In genomic region chr18:3321133-3321812, GRCh38 we compare ENCODE assay signal across 9 cellular contexts. TPM values are rescaled to one million over a fixed set of nuclear protein-coding genes. Genes with fewer than 3 reads are reported as not detected.
DNase-seq lines count a peak whose midpoint lies in the region; ATAC-seq and TF ChIP-seq lines count a peak whose summit lies in the region.
"Had no signal": no experiment of that assay in that cellular context is flagged by ENCODE, and none has a peak within 500 bp of the region (broad histone marks: within the 10 kb centered on the region; RNA-seq: fewer than 3 reads in every experiment).

No MANE protein-coding gene starts in this region.

- H3K79me2 ChIP-seq in OCI-LY7 (ENCODE audit: insufficient read depth, low read depth, low read length) (no peaks in the 10 kb centered on the region), smooth muscle cell (ENCODE audit: low read depth) (no peaks in the 10 kb centered on the region)

- no peak for TF ChIP-seq CTCF in OCI-LY7 (conservative IDR thresholded peaks at IDR 0.05; ENCODE audit: low read length)
- TF ChIP-seq CTCF in epithelial cell of proximal tubule (conservative IDR thresholded peaks at IDR 0.05; ENCODE audit: low read depth, low read length), result no peak
- no peak for TF ChIP-seq CTCF in smooth muscle cell (IDR thresholded peaks at IDR 0.05; ENCODE audit: borderline replicate concordance, insufficient read depth, poor library complexity, severe bottlenecking)
- TF ChIP-seq CTCF in heart right ventricle (IDR thresholded peaks at IDR 0.05), result no peak

- H3K36me3 ChIP-seq in OCI-LY7 (ENCODE audit: insufficient read depth, low read length) (no peaks in the 10 kb centered on the region), smooth muscle cell (ENCODE audit: low read depth) (no peaks in the 10 kb centered on the region), heart right ventricle (no peaks in the 10 kb centered on the region)

- H3K9me3 ChIP-seq in OCI-LY7 (ENCODE audit: low read length) (no peaks in the 10 kb centered on the region; the same call in 1 of the 2 replicates), smooth muscle cell (replicated peaks; ENCODE audit: low read depth) (no peaks in the 10 kb centered on the region), heart right ventricle (peaks cover 0 to 7% (median 0%) of the 10 kb centered on the region in 11 donors)

- H3K27ac ChIP-seq in OCI-LY7 (ENCODE audit: low read depth, low read length, poor library complexity, severe bottlenecking), result peak overlapping the region; percentile 44
- peak overlapping the region; percentile 24 for H3K27ac ChIP-seq in smooth muscle cell (ENCODE audit: low read depth)
- H3K27ac ChIP-seq in heart right ventricle, result no peak overlapping the region

- H3K27me3 Mint-ChIP-seq in activated CD4-positive, alpha-beta memory T cell treated with anti-CD3 and anti-CD28 coated beads for 36 hours, result peaks cover 7% of the 10 kb centered on the region
- peaks cover 9% of the 10 kb centered on the region for H3K27me3 Mint-ChIP-seq in activated CD4-positive, alpha-beta memory T cell treated with anti-CD3 and anti-CD28 coated beads, Interleukin-2, amount 10 ng/mL, durations not matched to agents 7 days and 5 days

- H3K4me3 ChIP-seq in OCI-LY7 (ENCODE audit: low read depth, low read length, poor library complexity, severe bottlenecking) (no peak overlapping the region), epithelial cell of proximal tubule (ENCODE audit: low read depth, low read length) (no peak overlapping the region), smooth muscle cell (no peak overlapping the region), heart right ventricle (no peak overlapping the region)

- H3F3A ChIP-seq in smooth muscle cell (ENCODE audit: low read depth), result no peaks in the 10 kb centered on the region

- H3K4me1 ChIP-seq in OCI-LY7 (ENCODE audit: insufficient read depth, low read length, poor library complexity, severe bottlenecking) (peaks cover 42% of the 10 kb centered on the region), smooth muscle cell (ENCODE audit: low read depth) (no peaks in the 10 kb centered on the region), heart right ventricle (peaks cover 0 to 21% (median 0%) of the 10 kb centered on the region in 9 donors)

- peaks cover 32% of the 10 kb centered on the region for H3K4me1 Mint-ChIP-seq in activated CD4-positive, alpha-beta memory T cell treated with anti-CD3 and anti-CD28 coated beads for 36 hours (ENCODE audit: low read depth)
- H3K4me1 Mint-ChIP-seq in activated CD4-positive, alpha-beta memory T cell treated with anti-CD3 and anti-CD28 coated beads, Interleukin-2, amount 10 ng/mL, durations not matched to agents 7 days and 5 days, result peaks cover 25% of the 10 kb centered on the region
- H3K4me1 Mint-ChIP-seq: central memory CD8-positive, alpha-beta T cell had no signal

- H3K27ac Mint-ChIP-seq in activated CD4-positive, alpha-beta memory T cell treated with anti-CD3 and anti-CD28 coated beads for 36 hours, result no peak overlapping the region
- H3K27ac Mint-ChIP-seq in activated CD4-positive, alpha-beta memory T cell treated with anti-CD3 and anti-CD28 coated beads, Interleukin-2, amount 10 ng/mL, durations not matched to agents 7 days and 5 days, result no peak overlapping the region

- H2AFZ ChIP-seq in OCI-LY7 (ENCODE audit: low read length) (peak overlapping the region; percentile 97), smooth muscle cell (ENCODE audit: low read depth) (no peak overlapping the region)

- ATAC-seq in heart right ventricle, result no peak
- no peak for ATAC-seq in HG03571 (IDR thresholded peaks at IDR 0.05; ENCODE audit: unreplicated experiment)

- intact Hi-C loops in activated CD4-positive, alpha-beta memory T cell treated with anti-CD3 and anti-CD28 coated beads for 36 hours (cut with micrococcal nuclease), result loop anchor here (5.0 kb wide), 1 partner anchor 39 kb away; no protein-coding TSS in a partner anchor
- intact Hi-C loops in OCI-LY7 (cut with micrococcal nuclease; ENCODE audit: unreplicated experiment), result no loop called here
- intact Hi-C loops in heart right ventricle (cut with DNase I), result loop anchor here in 1 of 10 donors (10.0 kb wide), 1 partner anchor 114 kb away; no protein-coding TSS in a partner anchor

- POLR2A ChIA-PET in activated CD4-positive, alpha-beta memory T cell treated with anti-CD3 and anti-CD28 coated beads for 36 hours (lab: Charles Lee), result no interaction called here
- POLR2A ChIA-PET in activated CD4-positive, alpha-beta memory T cell treated with anti-CD3 and anti-CD28 coated beads, Interleukin-2, amount 10 ng/mL, durations not matched to agents 7 days and 5 days (lab: Charles Lee), result no interaction called here
- POLR2A ChIA-PET in OCI-LY7 (lab: Charles Lee), result interaction anchor here (0.6 kb wide), 1 partner anchor 145 kb away, joined by 4 read pairs; no protein-coding TSS in a partner anchor

- H4K20me1 ChIP-seq in OCI-LY7 (ENCODE audit: insufficient read depth, low read length) (no peaks in the 10 kb centered on the region), smooth muscle cell (ENCODE audit: low read depth) (no peaks in the 10 kb centered on the region)

- H3K9ac ChIP-seq in smooth muscle cell (ENCODE audit: low read depth), result no peak overlapping the region

- H3K4me2 ChIP-seq in OCI-LY7 (ENCODE audit: low read length) (peak overlapping the region; percentile 57), smooth muscle cell (peak overlapping the region; percentile 20)

- no peaks in the 10 kb centered on the region for H3K27me3 ChIP-seq in smooth muscle cell (ENCODE audit: low read depth)
- H3K27me3 ChIP-seq in heart right ventricle, result peaks cover 0 to 5% (median 0%) of the 10 kb centered on the region in 7 donors

- no peaks in the 10 kb centered on the region for H3K36me3 Mint-ChIP-seq in activated CD4-positive, alpha-beta memory T cell treated with anti-CD3 and anti-CD28 coated beads for 36 hours
- H3K36me3 Mint-ChIP-seq in activated CD4-positive, alpha-beta memory T cell treated with anti-CD3 and anti-CD28 coated beads, Interleukin-2, amount 10 ng/mL, durations not matched to agents 7 days and 5 days (ENCODE audit: low read depth), result no peaks in the 10 kb centered on the region

- DNase-seq in activated CD4-positive, alpha-beta memory T cell treated with anti-CD3 and anti-CD28 coated beads for 36 hours, result peak; percentile 56
- DNase-seq in activated CD4-positive, alpha-beta memory T cell treated with anti-CD3 and anti-CD28 coated beads, Interleukin-2, amount 10 ng/mL, durations not matched to agents 7 days and 5 days, result no peak
- DNase-seq in OCI-LY7 (ENCODE audit: low spot score), result peak; percentile 48
- DNase-seq in epithelial cell of proximal tubule (ENCODE audit: low read depth), result peak; percentile 63
- no peak for DNase-seq in smooth muscle cell (lab: John Stamatoyannopoulos, UW; ENCODE audit: unreplicated experiment)
- DNase-seq in heart right ventricle, result no peak
- DNase-seq in GOT3 (lab: John Stamatoyannopoulos, UW), result no peak

- CTCF ChIA-PET in activated CD4-positive, alpha-beta memory T cell treated with anti-CD3 and anti-CD28 coated beads for 36 hours (lab: Charles Lee), result interaction anchor here (0.7 to 2.2 kb wide), 6 partner anchors 127 to 345 kb away, joined by 3 to 6 read pairs (median 4); no protein-coding TSS in a partner anchor
- CTCF ChIA-PET in activated CD4-positive, alpha-beta memory T cell treated with anti-CD3 and anti-CD28 coated beads, Interleukin-2, amount 10 ng/mL, durations not matched to agents 7 days and 5 days (lab: Charles Lee), result no interaction called here
- CTCF ChIA-PET in OCI-LY7 (lab: Charles Lee; ENCODE audit: unreplicated experiment), result no interaction called here

- H3K4me3 Mint-ChIP-seq in activated CD4-positive, alpha-beta memory T cell treated with anti-CD3 and anti-CD28 coated beads for 36 hours, result no peak overlapping the region
- H3K4me3 Mint-ChIP-seq in activated CD4-positive, alpha-beta memory T cell treated with anti-CD3 and anti-CD28 coated beads, Interleukin-2, amount 10 ng/mL, durations not matched to agents 7 days and 5 days, result no peak overlapping the region
- H3K4me3 Mint-ChIP-seq: central memory CD8-positive, alpha-beta T cell had no signal

- no TSS peak for BruUV-seq in OCI-LY7 (replicated peaks; lab: Mats Ljungman, UMichigan)

- H3K9me2 ChIP-seq in OCI-LY7 (ENCODE audit: insufficient read depth, low read length), result no peaks in the 10 kb centered on the region

- WGBS in smooth muscle cell (ENCODE audit: low lambda C conversion rate), result 95% methylated on average over 3 of the region's 3 CpGs
- WGBS in heart right ventricle, 2 donors, result 87 to 94% methylated on average over 3 of the region's 3 CpGs

- no peaks in the 10 kb centered on the region for H3K9me3 Mint-ChIP-seq in activated CD4-positive, alpha-beta memory T cell treated with anti-CD3 and anti-CD28 coated beads for 36 hours
- H3K9me3 Mint-ChIP-seq in activated CD4-positive, alpha-beta memory T cell treated with anti-CD3 and anti-CD28 coated beads, Interleukin-2, amount 10 ng/mL, durations not matched to agents 7 days and 5 days, result no peaks in the 10 kb centered on the region
- H3K9me3 Mint-ChIP-seq: central memory CD8-positive, alpha-beta T cell had no signal

RNA-seq across cellular contexts. Expression of gene MYL12B, which starts 59.3 kb away (rescaled TPM):
- 100 to 1,000 TPM; 335 to 339 TPM for total RNA-seq in activated CD4-positive, alpha-beta memory T cell treated with anti-CD3 and anti-CD28 coated beads for 36 hours
- total RNA-seq in activated CD4-positive, alpha-beta memory T cell treated with anti-CD3 and anti-CD28 coated beads, Interleukin-2, amount 10 ng/mL, durations not matched to agents 7 days and 5 days, result 100 to 1,000 TPM; 371 to 378 TPM
- total RNA-seq in OCI-LY7 (2014; rRNA removed; shearing (Covaris generic)), result 240 and 260 TPM in 2 replicates
- 222 and 230 TPM in 2 replicates for total RNA-seq in OCI-LY7 (2022)
- 562 and 563 TPM in 2 replicates for total RNA-seq in epithelial cell of proximal tubule
- total RNA-seq in smooth muscle cell, result 368 and 427 TPM in 2 replicates
- polyA plus RNA-seq in smooth muscle cell, result 498 TPM in 2 replicates
- total RNA-seq in heart right ventricle, result 100 to 1,000 TPM; 153 to 241 (median 190) TPM
- 100 to 1,000 TPM; 292 to 457 TPM for polyA plus RNA-seq in heart right ventricle

Comparison
In these comparisons a context has a peak if more than half of its experiments do, and no peak if none do; other contexts are left out.
1. DNase-seq: peak in activated CD4-positive, alpha-beta memory T cell treated with anti-CD3 and anti-CD28 coated beads for 36 hours (single experiment), OCI-LY7 (single experiment) and epithelial cell of proximal tubule (single experiment); none in activated CD4-positive, alpha-beta memory T cell treated with anti-CD3 and anti-CD28 coated beads, Interleukin-2, amount 10 ng/mL, durations not matched to agents 7 days and 5 days (single experiment), smooth muscle cell (single experiment), heart right ventricle (0 of 2) and GOT3 (single experiment).
2. H3K27ac ChIP-seq: peak in OCI-LY7 (single experiment) and smooth muscle cell (single experiment); none in heart right ventricle (0 of 10).